Comparison of ENCODE assay signal across 23 cellular contexts in genomic region chr5:123795688-123796087, GRCh38.
"Had no signal": no experiment of that assay in that cellular context is flagged by ENCODE, and none has a peak within 500 bp of the region (broad histone marks: within the 10 kb centered on the region; RNA-seq: fewer than 3 reads in every experiment).

No MANE protein-coding gene starts in this region.

- DNase-seq: activated CD4-positive, alpha-beta T cell treated with anti-CD3 and anti-CD28 coated beads for 48 hours; activated CD4-positive, alpha-beta T cell treated with anti-CD3 and anti-CD28 coated beads, Interleukin-2, amount 50 U/mL, for 4 hours; activated CD4-positive, CD25-positive, alpha-beta regulatory T cell treated with anti-CD3 and anti-CD28 coated beads, Interleukin-2, amount 50 U/mL, for 72 hours; activated CD8-positive, alpha-beta memory T cell treated with anti-CD3 and anti-CD28 coated beads, Interleukin-2, amount 50 U/mL, for 48 hours; activated CD8-positive, alpha-beta T cell treated with anti-CD3 and anti-CD28 coated beads, Interleukin-2, amount 10 ng/mL, durations not matched to agents 7 days and 5 days; activated naive CD4-positive, alpha-beta T cell treated with anti-CD3 and anti-CD28 coated beads, Interleukin-2, amount 50 U/mL, for 16 hours; activated naive CD8-positive, alpha-beta T cell treated with anti-CD3 and anti-CD28 coated beads, Interleukin-2, amount 10 ng/mL, durations not matched to agents 7 days and 5 days; activated T-cell treated with anti-CD3 and anti-CD28 coated beads, Interleukin-2, amount 50 U/mL, for 1 hour; adrenal gland; anterior cingulate cortex; body of pancreas; MG63; NCI-H1105; NCI-H1436; NCI-H1694 treated with DMSO at 0.1 percent for 48 hours; NCI-H2029 treated with DMSO at 0.1 percent for 48 hours; NCI-H510A treated with DMSO at 0.1 percent for 48 hours; Right ventricle myocardium superior; RPMI8226; T-helper 17 cell; T-helper 9 cell had no signal

- H3K4me3 ChIP-seq: adrenal gland, body of pancreas, MG63, SJSA1 had no signal

- ATAC-seq: activated CD8-positive, alpha-beta T cell treated with anti-CD3 and anti-CD28 coated beads, Interleukin-2, amount 10 ng/mL, durations not matched to agents 7 days and 5 days; body of pancreas; T-helper 17 cell; WTC11 had no signal
